In the genomic region with DNA sequence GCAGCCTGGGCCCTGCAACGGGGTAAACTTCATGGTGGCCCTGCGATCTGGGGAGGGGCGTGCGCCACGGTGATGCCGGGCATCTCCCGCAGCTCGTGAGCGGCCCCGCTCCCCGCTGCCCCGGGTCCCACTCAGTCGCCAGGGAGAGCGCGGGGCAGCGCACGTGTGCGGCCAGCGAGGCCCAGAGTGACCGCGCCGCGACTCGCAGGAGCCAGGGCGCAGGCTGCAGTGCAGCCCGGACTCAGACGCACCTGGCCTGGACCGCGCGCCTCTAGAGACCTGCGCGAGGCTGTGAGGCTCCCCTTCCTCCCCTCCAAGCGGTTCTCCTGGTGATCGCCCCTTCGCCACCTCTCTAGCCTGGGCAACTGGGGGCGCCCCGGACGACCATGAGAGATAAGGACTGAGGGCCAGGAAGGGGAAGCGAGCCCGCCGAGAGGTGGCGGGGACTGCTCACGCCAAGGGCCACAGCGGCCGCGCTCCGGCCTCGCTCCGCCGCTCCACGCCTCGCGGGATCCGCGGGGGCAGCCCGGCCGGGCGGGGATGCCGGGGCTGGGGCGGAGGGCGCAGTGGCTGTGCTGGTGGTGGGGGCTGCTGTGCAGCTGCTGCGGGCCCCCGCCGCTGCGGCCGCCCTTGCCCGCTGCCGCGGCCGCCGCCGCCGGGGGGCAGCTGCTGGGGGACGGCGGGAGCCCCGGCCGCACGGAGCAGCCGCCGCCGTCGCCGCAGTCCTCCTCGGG, we compare ENCODE assay signal across 9 cellular contexts. TPM values are rescaled to one million over a fixed set of nuclear protein-coding genes. Genes with fewer than 3 reads are reported as not detected.
A peak's percentile ranks its signal among the peaks of the same experiment; 100 is the strongest.
DNase-seq lines count a peak whose midpoint lies in the region; ATAC-seq and TF ChIP-seq lines count a peak whose summit lies in the region.
"Had no signal": no experiment of that assay in that cellular context is flagged by ENCODE, and none has a peak within 500 bp of the region (broad histone marks: within the 10 kb centered on the region; RNA-seq: fewer than 3 reads in every experiment).

No MANE protein-coding gene starts in this region.

- peak overlapping the region; percentile 86 for H3K4me2 ChIP-seq in parathyroid adenoma (ENCODE audit: low read length)

- peak overlapping the region; percentile 63 for H2AFZ ChIP-seq in parathyroid adenoma

- DNase-seq in NCI-H82 (lab: John Stamatoyannopoulos, UW), result peak; percentile 21
- no peak for DNase-seq in NCI-H82 treated with DMSO at 0.1 percent for 48 hours (lab: John Stamatoyannopoulos, UW; ENCODE audit: unreplicated experiment)
- peak; percentile 24 for DNase-seq in SW480 (ENCODE audit: low spot score)
- no peak for DNase-seq in foreskin keratinocyte
- DNase-seq in NCI-H1436 treated with DMSO at 0.1 percent for 48 hours (lab: John Stamatoyannopoulos, UW), result no peak
- no peak for DNase-seq in GOT3 (lab: John Stamatoyannopoulos, UW)

- peaks cover 70% of the 10 kb centered on the region for H3K27me3 ChIP-seq in foreskin keratinocyte
- H3K27me3 ChIP-seq in parathyroid adenoma (ENCODE audit: control insufficient read depth, insufficient read depth, low read length), result peaks cover 3% of the 10 kb centered on the region

- no peak for TF ChIP-seq CTCF in foreskin keratinocyte (conservative IDR thresholded peaks at IDR 0.05)
- no peak for TF ChIP-seq CTCF in parathyroid adenoma (IDR thresholded peaks at IDR 0.05)

- ATAC-seq in HG02759 (IDR thresholded peaks at IDR 0.05; ENCODE audit: unreplicated experiment) (peak; percentile 14), foreskin keratinocyte (peak; percentile 28)

- no peak overlapping the region for H3K9ac ChIP-seq in parathyroid adenoma

- H3K79me2 ChIP-seq in parathyroid adenoma, result no peaks in the 10 kb centered on the region

- H3K4me1 ChIP-seq in foreskin keratinocyte (no peaks in the 10 kb centered on the region), parathyroid adenoma (no peaks in the 10 kb centered on the region)

- no peaks in the 10 kb centered on the region for H3K9me3 ChIP-seq in parathyroid adenoma (ENCODE audit: control insufficient read depth, low read length)
- H3K9me3 ChIP-seq: adrenal gland had no signal

- H3K27ac ChIP-seq in foreskin keratinocyte, result no peak overlapping the region
- H3K27ac ChIP-seq in parathyroid adenoma, result no peak overlapping the region
- H3K27ac ChIP-seq: adrenal gland had no signal

- H3K36me3 ChIP-seq in parathyroid adenoma (ENCODE audit: control insufficient read depth, insufficient read depth, low read length), result no peaks in the 10 kb centered on the region
- H3K36me3 ChIP-seq: adrenal gland had no signal

- H3K4me3 ChIP-seq in parathyroid adenoma (ENCODE audit: low read depth, low read length), result peak overlapping the region; percentile 54

RNA-seq across cellular contexts. Expression of a gene that starts 0.7 kb away (rescaled TPM):
- 0.18 and 2.3 TPM in 2 replicates for total RNA-seq in foreskin keratinocyte
- 0.07 and 1.0 TPM in 2 replicates for polyA plus RNA-seq in foreskin keratinocyte

Comparison
In these comparisons a context has a peak if more than half of its experiments do, and no peak if none do; other contexts are left out.
1. DNase-seq: peak in NCI-H82 (single experiment) and SW480 (single experiment); none in NCI-H82 treated with DMSO at 0.1 percent for 48 hours (single experiment), foreskin keratinocyte (0 of 2), NCI-H1436 treated with DMSO at 0.1 percent for 48 hours (single experiment) and GOT3 (single experiment).